Comparison of ENCODE assay signal across 32 cellular contexts in genomic region chr18:74529378-74529777, GRCh38. TPM values are rescaled to one million over a fixed set of nuclear protein-coding genes. Genes with fewer than 3 reads are reported as not detected.
DNase-seq lines count a peak whose midpoint lies in the region; TF ChIP-seq lines count a peak whose summit lies in the region.
"Had no signal": no experiment of that assay in that cellular context is flagged by ENCODE, and none has a peak within 500 bp of the region (broad histone marks: within the 10 kb centered on the region; RNA-seq: fewer than 3 reads in every experiment).

No MANE protein-coding gene starts in this region.

- H3K79me1 ChIP-seq in H9 (ENCODE audit: insufficient read depth, low read depth, low read length, poor library complexity, severe bottlenecking), result no peaks in the 10 kb centered on the region

- DNase-seq in H9, result peak; percentile 6
- no peak for DNase-seq in substantia nigra (lab: John Stamatoyannopoulos, UW)
- no peak for DNase-seq in HUDEP-2 (lab: John Stamatoyannopoulos, UW; ENCODE audit: unreplicated experiment in 76 of 76)
- DNase-seq in CD1c-positive myeloid dendritic cell (ENCODE audit: extremely low spot score), result no peak
- no peak for DNase-seq in stimulated activated CD8-positive, alpha-beta memory T cell treated with anti-CD3 and anti-CD28 coated beads, Interleukin-4, amount 100 ng/mL, for 48 hours
- DNase-seq: AML-193; CD8-positive, alpha-beta T cell; DMS 273 treated with DMSO at 0.1 percent for 48 hours; DMS79; EL; GDM1; GOT3; Kasumi-1; MV-4-11; NCI-H1105; NCI-H146; NCI-H1930; NCI-H2107; NCI-H446; NCI-H524 treated with DMSO at 0.1 percent for 48 hours; NCI-H774; NK-92 treated with Interleukin-12 subunit alpha and Interleukin-12 subunit beta, amount 100 ng/mL, for 24 hours; PC-9; SJCRH30 had no signal

- H4K20me1 ChIP-seq in H9 (ENCODE audit: control insufficient read depth, insufficient read depth, insufficient read length), result no peaks in the 10 kb centered on the region
- H4K20me1 ChIP-seq: BLaER1 treated with 17β-estradiol and CSF1 and Interleukin-3, amounts not matched to agents 10 nM and 100 nM had no signal

- H3K27me3 ChIP-seq in H9 (ENCODE audit: insufficient read depth, low read length) (no peaks in the 10 kb centered on the region), layer of hippocampus (ENCODE audit: control insufficient read depth, insufficient read depth, low read length) (no peaks in the 10 kb centered on the region)
- H3K27me3 ChIP-seq: BLaER1 treated with 17β-estradiol and CSF1 and Interleukin-3, amounts not matched to agents 10 nM and 100 nM; SJCRH30 had no signal

- no peak overlapping the region for H3K4me2 ChIP-seq in H9 (ENCODE audit: insufficient read depth, insufficient read length, low read length)
- H3K4me2 ChIP-seq: A549; BLaER1 treated with 17β-estradiol and CSF1 and Interleukin-3, amounts not matched to agents 10 nM and 100 nM; PC-9 had no signal

- no peak for TF ChIP-seq CTCF in H9 (conservative IDR thresholded peaks at IDR 0.05)

- no peak overlapping the region for H2BK15ac ChIP-seq in H9 (ENCODE audit: low read depth, low read length)

- H4K5ac ChIP-seq in H9 (ENCODE audit: insufficient read length, low read depth, low read length), result no peak overlapping the region

- peaks cover 8% of the 10 kb centered on the region for H3K27me3 Mint-ChIP-seq in H9 (ENCODE audit: low read depth)

- H2AK5ac ChIP-seq in H9 (ENCODE audit: insufficient read length, low read length), result no peak overlapping the region

- no peaks in the 10 kb centered on the region for H3K4me1 ChIP-seq in H9 (ENCODE audit: insufficient read depth, low read length)
- H3K4me1 ChIP-seq: A549; BLaER1 treated with 17β-estradiol and CSF1 and Interleukin-3, amounts not matched to agents 10 nM and 100 nM; SJCRH30 had no signal

- no peak overlapping the region for H3K9ac ChIP-seq in H9 (ENCODE audit: extremely low read depth, insufficient read length, low read length)
- H3K9ac ChIP-seq: BLaER1 treated with 17β-estradiol and CSF1 and Interleukin-3, amounts not matched to agents 10 nM and 100 nM had no signal

- H2BK12ac ChIP-seq in H9 (ENCODE audit: insufficient read length, low read depth, low read length), result no peak overlapping the region

- 0 out of 4 replicates have a peak, but pooled peaks cover 0 to 3% of the 10 kb centered on the region in 2 experiments for H3K4me1 Mint-ChIP-seq in H9

- H2BK5ac ChIP-seq in H9 (ENCODE audit: insufficient read length, low read length), result no peak overlapping the region

- no peak overlapping the region for H2BK120ac ChIP-seq in H9 (ENCODE audit: low read depth, low read length, poor library complexity, severe bottlenecking)

- no peak overlapping the region for H3K27ac Mint-ChIP-seq in H9

- peaks cover 2% of the 10 kb centered on the region for H3K23me2 ChIP-seq in H9 (ENCODE audit: insufficient read length, low read depth, low read length, poor library complexity, severe bottlenecking)

- H3K27ac ChIP-seq in H9 (ENCODE audit: insufficient read length, low read depth, low read length) (no peak overlapping the region), angular gyrus (ENCODE audit: low read depth, low read length) (peak overlapping the region; percentile 60), layer of hippocampus (ENCODE audit: low read depth, low read length) (peak overlapping the region; percentile 63), substantia nigra (ENCODE audit: low read depth, low read length, poor library complexity, severe bottlenecking) (peak overlapping the region; percentile 63)
- H3K27ac ChIP-seq: A549; BLaER1 treated with 17β-estradiol and CSF1 and Interleukin-3, amounts not matched to agents 10 nM and 100 nM; HL-60; PC-9; SJCRH30 had no signal

- no peak overlapping the region for H3K23ac ChIP-seq in H9 (ENCODE audit: insufficient read length, low read depth, low read length)

- no CpG with 5 or more reads among the region's 6 CpGs for whole genome bisulfite sequencing in H9 (ENCODE audit: extremely low coverage, insufficient read length, low lambda C conversion rate)

- no peak overlapping the region for H3K4ac ChIP-seq in H9 (ENCODE audit: low read depth, low read length)

- H4K91ac ChIP-seq in H9 (ENCODE audit: insufficient read length, low read depth, low read length), result no peak overlapping the region

- no peak overlapping the region for H4K8ac ChIP-seq in H9 (replicated peaks; ENCODE audit: insufficient read length, low read depth, low read length)

- no peak overlapping the region for H2BK20ac ChIP-seq in H9 (ENCODE audit: low read depth, low read length, poor library complexity, severe bottlenecking)

- H3K4me3 Mint-ChIP-seq in H9, result no peak overlapping the region
- H3K4me3 Mint-ChIP-seq: CD8-positive, alpha-beta T cell had no signal

- H3K36me3 Mint-ChIP-seq in H9 (ENCODE audit: insufficient read depth in 1 of 3, low read depth in 3 of 3), result peaks cover 0 to 2% (median 1%) of the 10 kb centered on the region in 3 experiments; a peak in 3 of 7 replicates
- H3K36me3 Mint-ChIP-seq: CD8-positive, alpha-beta T cell had no signal

- H3K9me3 ChIP-seq in H9 (ENCODE audit: control insufficient read depth, low read depth, low read length), result no peaks in the 10 kb centered on the region
- H3K9me3 ChIP-seq: A549; BLaER1 treated with 17β-estradiol and CSF1 and Interleukin-3, amounts not matched to agents 10 nM and 100 nM; SJCRH30 had no signal

- no peak overlapping the region for H2AFZ ChIP-seq in H9 (ENCODE audit: low read length)
- H2AFZ ChIP-seq: PC-9 had no signal

- no peak overlapping the region for H3K18ac ChIP-seq in H9 (ENCODE audit: insufficient read length, low read depth, low read length)

- H3K56ac ChIP-seq in H9 (ENCODE audit: insufficient read length, low read depth, low read length), result no peak overlapping the region

- H3K79me2 ChIP-seq in H9 (ENCODE audit: insufficient read depth, low read length), result no peaks in the 10 kb centered on the region

- no peak overlapping the region for H3T11ph ChIP-seq in H9 (ENCODE audit: low read length)

- peaks cover under 1 to 1% of the 10 kb centered on the region in 2 experiments; a peak in 3 of 5 replicates for H3K9me3 Mint-ChIP-seq in H9
- H3K9me3 Mint-ChIP-seq: CD8-positive, alpha-beta T cell had no signal

- H3K14ac ChIP-seq in H9 (ENCODE audit: insufficient read depth, low read length), result no peak overlapping the region

RNA-seq across cellular contexts. Expression of gene CNDP1, which starts 4.9 kb away (rescaled TPM):
- total RNA-seq in H9 (2021), result 0.29 TPM in 1 of 2 replicates, not detected in the other
- total RNA-seq: M059J, PC-9, Right ventricle myocardium inferior, RPMI7951, SJCRH30 had no signal

RNA-seq across cellular contexts. Expression of gene CNDP2, which starts 33.2 kb away (rescaled TPM):
- 212 and 214 TPM in 2 replicates for total RNA-seq in H9 (2021)
